In genomic region chr5:112523674-112524263, GRCh38 we compare ENCODE assay signal across 7 cellular contexts.
DNase-seq lines count a peak whose midpoint lies in the region; ATAC-seq and TF ChIP-seq lines count a peak whose summit lies in the region.
"Not testable (repeated sequence)": the region's sequence is repeated elsewhere in the genome, so short reads cannot be mapped to it uniquely, and the experiment has no call there.

No MANE protein-coding gene starts in this region.

- H3K36me3 Mint-ChIP-seq in endothelial cell (ENCODE audit: low read depth, unreplicated experiment) = not testable (repeated sequence)

- not testable (repeated sequence) for H3K27me3 Mint-ChIP-seq in endothelial cell (ENCODE audit: unreplicated experiment)

- H3K27ac Mint-ChIP-seq in endothelial cell (ENCODE audit: unreplicated experiment) = not testable (repeated sequence)

- ATAC-seq in GM18517 (IDR thresholded peaks at IDR 0.05; ENCODE audit: unreplicated experiment) = peak; percentile 69
- peak; percentile 61 for ATAC-seq in GM19372 (IDR thresholded peaks at IDR 0.05; ENCODE audit: low read depth, unreplicated experiment)
- peak; percentile 78 for ATAC-seq in GM21717 (IDR thresholded peaks at IDR 0.05; ENCODE audit: unreplicated experiment)
- peak; percentile 61 for ATAC-seq in HG02943 (IDR thresholded peaks at IDR 0.05; ENCODE audit: low read depth, unreplicated experiment)
- ATAC-seq in HG03432 (IDR thresholded peaks at IDR 0.05; ENCODE audit: unreplicated experiment) = peak; percentile 71

- peak overlapping the region; percentile 8 for H3K4me3 Mint-ChIP-seq in endothelial cell (ENCODE audit: unreplicated experiment)

- TF ChIP-seq CTCF in endothelial cell (IDR thresholded peaks at IDR 0.05; ENCODE audit: unreplicated experiment) = not testable (repeated sequence)

- DNase-seq in NOMO-1 treated with dmso at 0.1 percent for 144 hours (lab: John Stamatoyannopoulos, UW; ENCODE audit: unreplicated experiment) = peak; percentile 22
- DNase-seq in endothelial cell (ENCODE audit: low spot score) = not testable (repeated sequence)

- not testable (repeated sequence) for H3K9me3 Mint-ChIP-seq in endothelial cell (ENCODE audit: unreplicated experiment)

- H3K4me1 Mint-ChIP-seq in endothelial cell (ENCODE audit: unreplicated experiment) = not testable (repeated sequence)
